Comparison of ENCODE assay signal across 22 cellular contexts in the genomic region with DNA sequence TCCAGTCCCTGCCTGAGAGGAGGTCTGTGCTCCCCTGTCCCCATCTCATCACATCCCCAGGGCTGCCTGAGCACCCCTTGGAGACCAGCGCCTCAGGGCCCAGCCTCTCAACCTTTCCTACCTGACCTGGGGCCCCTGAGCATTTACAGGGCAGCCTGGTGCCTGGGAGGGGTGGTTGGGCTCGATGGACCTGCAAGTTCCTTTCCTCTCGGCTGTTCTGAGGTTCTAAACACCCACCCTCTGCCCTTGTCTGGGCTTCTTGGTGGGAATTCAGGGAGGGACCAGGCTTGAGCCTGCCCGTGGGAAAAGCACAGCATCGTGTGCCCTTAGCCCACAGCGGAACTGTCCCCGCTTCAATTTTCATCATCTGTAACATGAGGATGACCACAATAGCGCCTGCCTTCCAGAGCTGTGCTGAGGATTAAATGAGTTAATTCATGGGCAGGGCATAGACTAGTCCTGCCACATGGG.
DNase-seq lines count a peak whose midpoint lies in the region; ATAC-seq, FAIRE-seq and TF ChIP-seq lines count a peak whose summit lies in the region.
"Had no signal": no experiment of that assay in that cellular context is flagged by ENCODE, and none has a peak within 500 bp of the region (broad histone marks: within the 10 kb centered on the region; RNA-seq: fewer than 3 reads in every experiment).

No MANE protein-coding gene starts in this region.

- no TSS peak for BruUV-seq in mammary epithelial cell (replicated peaks; lab: Mats Ljungman, UMichigan)

- no peak for TF ChIP-seq RAD21 in H1 (IDR thresholded peaks at IDR 0.05 in 1 of 2, conservative IDR thresholded peaks at IDR 0.05 in 1 of 2; ENCODE audit: low read depth in 2 of 2, low read length in 2 of 2)

- WGBS in H1 (ENCODE audit: extremely low coverage in 1 of 2, insufficient coverage in 1 of 2, insufficient read length in 1 of 2, insufficient replicate concordance in 2 of 2, low coverage in 1 of 2, low lambda C conversion rate in 2 of 2, missing lambda C conversion rate in 1 of 2), 2 experiments: 95% methylated on average over 8 of the region's 8 CpGs; no CpG with 5 or more reads in 1 of the 2 experiments
- WGBS in neuronal stem cell (ENCODE audit: extremely low coverage in 2 of 2, insufficient read length in 2 of 2, insufficient replicate concordance in 1 of 2), 2 donors: no CpG with 5 or more reads among the region's 8 CpGs
- WGBS in mammary epithelial cell (ENCODE audit: low coverage, missing lambda C conversion rate): 86% methylated on average over 7 of the region's 8 CpGs

- H3K4me2 ChIP-seq in H1 (ENCODE audit: insufficient read depth in 1 of 2, low read depth in 2 of 2, low read length in 2 of 2) (no peak overlapping the region), neuronal stem cell (ENCODE audit: insufficient read depth, low read length, poor library complexity, severe bottlenecking) (no peak overlapping the region), mammary epithelial cell (ENCODE audit: insufficient read depth, low read depth, low read length) (no peak overlapping the region)
- H3K4me2 ChIP-seq: A549, BLaER1 had no signal

- TF ChIP-seq POLR2A in H1 (IDR thresholded peaks at IDR 0.05; ENCODE audit: control extremely low read depth in 1 of 2, low read depth in 2 of 2, low read length in 2 of 2): no peak

- H2BK120ac ChIP-seq in H1 (replicated peaks; ENCODE audit: low read depth, low read length) (no peak overlapping the region), neuronal stem cell (ENCODE audit: low read depth, low read length) (no peak overlapping the region)

- H3K79me1 ChIP-seq in H1 (ENCODE audit: low read depth, low read length) (no peaks in the 10 kb centered on the region), neuronal stem cell (ENCODE audit: low read depth, low read length) (no peaks in the 10 kb centered on the region)

- FAIRE-seq in H1 (lab: Jason Lieb, UNC): no peak
- FAIRE-seq: A549, GM12878, HepG2, RCC 7860 had no signal

- intact Hi-C loops in cardiac septum (cut with DNase I) (no loop called here), Right ventricle myocardium superior (cut with DNase I) (loop anchor here (10.0 kb wide), 1 partner anchor 289 kb away; the partner anchor contains the start of gene ERGIC1), mammary epithelial cell (cut with micrococcal nuclease) (no loop called here)

- H3K36me3 ChIP-seq in H1 (ENCODE audit: control insufficient read depth in 2 of 4, insufficient read depth in 4 of 4, low read length in 3 of 4): no peaks in the 10 kb centered on the region
- no peaks in the 10 kb centered on the region for H3K36me3 ChIP-seq in neuronal stem cell (replicated peaks in 1 of 2; ENCODE audit: control insufficient read depth in 2 of 2, insufficient read depth in 2 of 2, low read length in 2 of 2)
- H3K36me3 ChIP-seq in mammary epithelial cell (ENCODE audit: insufficient read depth, low read length): no peaks in the 10 kb centered on the region
- H3K36me3 ChIP-seq: BLaER1 had no signal

- H2AFZ ChIP-seq in H1 (ENCODE audit: low read length) (no peak overlapping the region), neuronal stem cell (ENCODE audit: low read length) (no peak overlapping the region), mammary epithelial cell (ENCODE audit: low read depth, low read length) (no peak overlapping the region)
- H2AFZ ChIP-seq: GM23248 had no signal

- H3K4me1 ChIP-seq in H1 (replicated peaks in 1 of 4; ENCODE audit: control insufficient read depth in 3 of 4, insufficient read depth in 4 of 4, low read length in 3 of 4): peaks cover 0 to 8% (median 2%) of the 10 kb centered on the region in 4 experiments; a peak in 4 of 7 replicates
- peaks cover 12 to 15% of the 10 kb centered on the region in 2 donors for H3K4me1 ChIP-seq in neuronal stem cell (ENCODE audit: control insufficient read depth in 2 of 2, insufficient read depth in 1 of 2, low read depth in 1 of 2, low read length in 2 of 2)
- H3K4me1 ChIP-seq in mammary epithelial cell (ENCODE audit: insufficient read depth, low read length): no peaks in the 10 kb centered on the region
- H3K4me1 ChIP-seq: A549 had no signal

- H2AK5ac ChIP-seq in H1 (ENCODE audit: low read depth, low read length): no peak overlapping the region
- H2AK5ac ChIP-seq in neuronal stem cell (ENCODE audit: low read depth, low read length): no peak overlapping the region

- H3K9me3 ChIP-seq in H1 (ENCODE audit: insufficient read depth in 2 of 2, low read depth in 1 of 2, low read length in 1 of 2) (peaks cover 0 to 2% of the 10 kb centered on the region in 2 experiments; a peak in 1 of 4 replicates), neuronal stem cell (replicated peaks in 1 of 2; ENCODE audit: control insufficient read depth in 2 of 2, insufficient read depth in 1 of 2, low read depth in 1 of 2, low read length in 2 of 2) (no peaks in the 10 kb centered on the region), mammary epithelial cell (replicated peaks; ENCODE audit: insufficient read depth, low read length) (no peaks in the 10 kb centered on the region)
- H3K9me3 ChIP-seq: A549, BLaER1 had no signal

- POLR2A ChIA-PET in H1 (lab: Charles Lee; ENCODE audit: partially characterized antibody): no interaction called here

- H3K79me2 ChIP-seq in H1 (ENCODE audit: control insufficient read depth in 1 of 2, insufficient read depth in 2 of 2, low read length in 2 of 2) (no peaks in the 10 kb centered on the region), mammary epithelial cell (ENCODE audit: insufficient read depth, low read length) (no peaks in the 10 kb centered on the region)

- H3K27ac ChIP-seq in H1 (ENCODE audit: low read depth, low read length) (no peak overlapping the region), neuronal stem cell (replicated peaks; ENCODE audit: low read length) (no peak overlapping the region), mammary epithelial cell (ENCODE audit: insufficient read depth, low read depth, low read length) (no peak overlapping the region)
- H3K27ac ChIP-seq: A549, BLaER1, GM23248 had no signal

- in situ Hi-C loops in mammary epithelial cell (cut with MboI; ENCODE audit: low sequenced_read_pairs in 2 of 2): no loop called here

- peaks cover 0 to 2% (median 0%) of the 10 kb centered on the region in 4 experiments; a peak in 3 of 7 replicates for H3K27me3 ChIP-seq in H1 (replicated peaks in 1 of 4; ENCODE audit: control insufficient read depth in 3 of 4, extremely low read depth in 1 of 4, insufficient read depth in 3 of 4, low read length in 3 of 4)
- H3K27me3 ChIP-seq in neuronal stem cell (ENCODE audit: control insufficient read depth in 3 of 3, insufficient read depth in 3 of 3, low read depth in 1 of 3, low read length in 3 of 3): peaks cover 0 to 9% (median 0%) of the 10 kb centered on the region in 3 experiments
- H3K27me3 ChIP-seq in mammary epithelial cell (ENCODE audit: insufficient read depth, low read length): peaks cover 6% of the 10 kb centered on the region
- H3K27me3 ChIP-seq: BLaER1 had no signal

- H3K9ac ChIP-seq in H1 (replicated peaks in 1 of 4; ENCODE audit: extremely low read depth in 1 of 4, low read depth in 3 of 4, low read length in 3 of 4) (no peak overlapping the region), neuronal stem cell (ENCODE audit: low read depth, low read length, poor library complexity) (no peak overlapping the region), mammary epithelial cell (ENCODE audit: insufficient read depth, low read length) (no peak overlapping the region)
- H3K9ac ChIP-seq: BLaER1, GM23248 had no signal

- H3K4me3 ChIP-seq in H1 (ENCODE audit: extremely low read depth in 1 of 4, insufficient read depth in 2 of 4, low read depth in 3 of 4, low read length in 4 of 4) (no peak overlapping the region), neuronal stem cell (ENCODE audit: low read length in 2 of 2) (no peak overlapping the region), mammary epithelial cell (replicated peaks in 1 of 3; ENCODE audit: insufficient read depth in 1 of 3, low read depth in 2 of 3, low read length in 3 of 3) (no peak overlapping the region)
- H3K4me3 ChIP-seq: A549, BLaER1, GM12878, GM23248 had no signal

- H4K91ac ChIP-seq in H1 (replicated peaks; ENCODE audit: insufficient read length, low read length) (no peak overlapping the region), neuronal stem cell (ENCODE audit: low read depth, low read length, poor library complexity) (no peak overlapping the region)

- no peaks in the 10 kb centered on the region for H4K20me1 ChIP-seq in H1 (replicated peaks in 1 of 2; ENCODE audit: control insufficient read depth in 1 of 2, insufficient read depth in 2 of 2, low read length in 2 of 2)
- no peaks in the 10 kb centered on the region for H4K20me1 ChIP-seq in mammary epithelial cell (ENCODE audit: insufficient read depth, low read length)
- H4K20me1 ChIP-seq: BLaER1 had no signal

- ATAC-seq in Right ventricle myocardium superior (ENCODE audit: poor library complexity): no peak
- no peak for ATAC-seq in HG03095 (IDR thresholded peaks at IDR 0.05; ENCODE audit: unreplicated experiment)
- ATAC-seq: A549, GM12878, HCT116, HepG2 had no signal

- no peak for TF ChIP-seq CTCF in H1 (IDR thresholded peaks at IDR 0.05; ENCODE audit: control extremely low read depth in 1 of 3, insufficient read depth in 1 of 3, low read depth in 1 of 3, low read length in 3 of 3)
- TF ChIP-seq CTCF in mammary epithelial cell (conservative IDR thresholded peaks at IDR 0.05 in 1 of 2, IDR thresholded peaks at IDR 0.05 in 1 of 2; ENCODE audit: extremely low read depth in 1 of 2, insufficient read depth in 1 of 2, low read depth in 1 of 2, low read length in 2 of 2): no peak

- no peak overlapping the region for H3K4ac ChIP-seq in H1 (replicated peaks; ENCODE audit: insufficient read length, low read depth, low read length)
- no peak overlapping the region for H3K4ac ChIP-seq in neuronal stem cell (ENCODE audit: low read length)

- CTCF ChIA-PET in H1 (lab: Charles Lee; ENCODE audit: partially characterized antibody) (interaction anchor here (0.9 to 1.7 kb wide), 3 partner anchors 17 to 66 kb away, joined by 3 to 10 read pairs (median 3); no protein-coding TSS in a partner anchor), mammary epithelial cell (lab: Charles Lee; ENCODE audit: low non-redundant PET) (no interaction called here)

- no peak overlapping the region for H4K8ac ChIP-seq in H1 (ENCODE audit: extremely low read depth, insufficient read depth, low read length)
- H4K8ac ChIP-seq in neuronal stem cell (ENCODE audit: low read depth, low read length): no peak overlapping the region

- DNase-seq in cardiac septum (ENCODE audit: low spot score): peak; percentile 57
- DNase-seq in Right ventricle myocardium superior: no peak
- DNase-seq in H1 (ENCODE audit: low read depth in 1 of 2, low spot score in 2 of 2): no peak
- DNase-seq in neuronal stem cell (ENCODE audit: low spot score): no peak
- DNase-seq in KG1 (lab: John Stamatoyannopoulos, UW): no peak
- DNase-seq in mammary epithelial cell: no peak
- DNase-seq in NAMALWA (ENCODE audit: low spot score): no peak
- DNase-seq: CD4-positive, alpha-beta memory T cell; DMS53; EL; GM23248; KBM-7; MV-4-11; NCI-H187 treated with DMSO at 0.1 percent for 48 hours; NCI-H226 had no signal

- no peak overlapping the region for H3K14ac ChIP-seq in H1 (ENCODE audit: insufficient read length)
- H3K14ac ChIP-seq in neuronal stem cell (ENCODE audit: low read length): no peak overlapping the region

- H3K18ac ChIP-seq in H1 (ENCODE audit: extremely low read depth, low read length) (no peak overlapping the region), neuronal stem cell (ENCODE audit: low read length) (peak overlapping the region; percentile 40)

- no peak overlapping the region for H4K5ac ChIP-seq in H1 (ENCODE audit: insufficient read length, low read depth, low read length)

- H3K23ac ChIP-seq in H1 (ENCODE audit: insufficient read length) (no peak overlapping the region), neuronal stem cell (ENCODE audit: low read depth, low read length, poor library complexity) (no peak overlapping the region)

- peak in 1 of 2 experiments; percentile 13; a peak in 1 of 3 replicates for TF ChIP-seq EP300 in H1 (IDR thresholded peaks at IDR 0.05; ENCODE audit: borderline replicate concordance in 1 of 2, low read depth in 2 of 2, low read length in 2 of 2)

- H2BK15ac ChIP-seq in H1 (ENCODE audit: low read length) (peak overlapping the region; percentile 40; the same call in 1 of the 2 replicates), neuronal stem cell (ENCODE audit: low read length) (peak overlapping the region; percentile 0)

- no peak overlapping the region for H2BK20ac ChIP-seq in H1 (ENCODE audit: low read length)

- H2BK12ac ChIP-seq in H1 (ENCODE audit: low read depth, low read length) (no peak overlapping the region), neuronal stem cell (ENCODE audit: low read length) (no peak overlapping the region)

- no peak overlapping the region for H3K56ac ChIP-seq in H1 (replicated peaks; ENCODE audit: insufficient read length, low read depth, low read length)

- no peak overlapping the region for H2BK5ac ChIP-seq in H1 (ENCODE audit: low read depth, low read length)
- H2BK5ac ChIP-seq in neuronal stem cell (ENCODE audit: low read length): no peak overlapping the region

- dilution Hi-C loops in mammary epithelial cell (cut with HindIII; ENCODE audit: low sequenced_read_pairs): no loop called here

- H3K23me2 ChIP-seq in H1 (ENCODE audit: low read depth, low read length): no peaks in the 10 kb centered on the region
